ENCODE assay signal across 1 cellular context in the genomic region with DNA sequence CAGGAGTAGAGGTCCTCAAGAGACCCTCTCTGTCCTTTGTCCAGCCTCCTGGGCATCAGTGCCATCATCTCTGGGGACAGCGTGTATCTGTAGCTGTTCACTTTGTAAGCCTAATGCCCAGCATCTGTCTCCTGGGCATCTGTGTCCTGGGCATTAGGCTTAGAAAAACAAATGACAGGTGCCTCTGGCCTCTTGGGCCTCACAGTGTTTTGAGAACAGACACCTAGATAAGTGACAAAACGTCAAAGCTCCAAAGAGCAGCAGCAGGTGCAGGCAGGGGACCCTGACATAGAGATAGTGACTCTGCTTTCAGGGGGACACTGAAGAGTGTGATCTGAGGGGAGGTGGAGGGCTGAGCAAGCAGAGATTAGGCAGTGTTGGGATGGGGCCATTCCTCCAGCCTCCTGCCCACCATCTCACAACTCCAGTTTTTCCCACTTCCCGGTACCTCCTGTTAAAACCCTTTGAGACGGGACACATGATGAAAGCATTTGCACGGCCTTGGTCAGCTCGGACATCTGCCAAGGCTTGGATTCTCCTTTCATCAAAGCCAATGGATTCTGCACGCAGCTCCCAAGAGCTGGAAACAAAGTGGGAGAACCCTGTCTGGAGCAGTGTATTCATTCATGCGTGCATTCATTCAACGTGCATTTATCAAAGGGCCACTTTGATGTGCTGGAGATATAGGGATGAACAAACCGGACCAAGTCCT.
TF ChIP-seq lines count a peak whose summit lies in the region.

No MANE protein-coding gene starts in this region.

TF ChIP-seq in IMR-90, 13 proteins besides CTCF, POLR2A, EP300 and RAD21 (continued from another document):
- TF ChIP-seq, protein P1, sequence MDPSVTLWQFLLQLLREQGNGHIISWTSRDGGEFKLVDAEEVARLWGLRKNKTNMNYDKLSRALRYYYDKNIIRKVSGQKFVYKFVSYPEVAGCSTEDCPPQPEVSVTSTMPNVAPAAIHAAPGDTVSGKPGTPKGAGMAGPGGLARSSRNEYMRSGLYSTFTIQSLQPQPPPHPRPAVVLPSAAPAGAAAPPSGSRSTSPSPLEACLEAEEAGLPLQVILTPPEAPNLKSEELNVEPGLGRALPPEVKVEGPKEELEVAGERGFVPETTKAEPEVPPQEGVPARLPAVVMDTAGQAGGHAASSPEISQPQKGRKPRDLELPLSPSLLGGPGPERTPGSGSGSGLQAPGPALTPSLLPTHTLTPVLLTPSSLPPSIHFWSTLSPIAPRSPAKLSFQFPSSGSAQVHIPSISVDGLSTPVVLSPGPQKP (IDR thresholded peaks at IDR 0.05; ENCODE audit: borderline replicate concordance, low read depth, low read length) = no peak
- TF ChIP-seq BHLHE40 (IDR thresholded peaks at IDR 0.05; ENCODE audit: low read depth, low read length) = no peak
- no peak for TF ChIP-seq NFE2L2 (IDR thresholded peaks at IDR 0.05; ENCODE audit: low read depth, low read length)
- no peak for TF ChIP-seq SMC3 (IDR thresholded peaks at IDR 0.05; ENCODE audit: low read depth, low read length)
